ENCODE assay signal across 30 cellular contexts in genomic region chr4:8676676-8677075, GRCh38.
"Had no signal": no experiment of that assay in that cellular context is flagged by ENCODE, and none has a peak within 500 bp of the region (broad histone marks: within the 10 kb centered on the region; RNA-seq: fewer than 3 reads in every experiment).

No MANE protein-coding gene starts in this region.

- ATAC-seq: activated CD4-positive, CD25-positive, alpha-beta regulatory T cell treated with anti-CD3 and anti-CD28 coated beads, Interleukin-2, amount 50 U/mL, for 24 hours; activated CD8-positive, alpha-beta T cell treated with anti-CD3 and anti-CD28 coated beads for 36 hours; activated T-cell treated with anti-CD3 and anti-CD28 coated beads, Interleukin-2, amount 50 U/mL, for 4 hours; activated T-helper 17 cell treated with anti-CD3 and anti-CD28 coated beads, Interleukin-2, amount 50 U/mL, for 72 hours; effector memory CD8-positive, alpha-beta T cell; foreskin keratinocyte; gastroesophageal sphincter; T-helper 17 cell had no signal

- H3K4me1 ChIP-seq: esophagus muscularis mucosa, foreskin keratinocyte, gastroesophageal sphincter had no signal

- H3K4me3 ChIP-seq: esophagus muscularis mucosa, gastroesophageal sphincter had no signal

- DNase-seq: activated B cell treated with CpG ODN at 0.5 μM for 24 hours; activated CD4-positive, alpha-beta T cell treated with anti-CD3 and anti-CD28 coated beads for 48 hours; activated CD4-positive, alpha-beta T cell treated with anti-CD3 and anti-CD28 coated beads, Interleukin-2, amount 50 U/mL, for 1 hour; activated CD4-positive, alpha-beta T cell treated with anti-CD3 and anti-CD28 coated beads, Interleukin-2, amount 50 U/mL, for 48 hours; activated CD8-positive, alpha-beta memory T cell treated with anti-CD3 and anti-CD28 coated beads for 24 hours; activated CD8-positive, alpha-beta T cell treated with anti-CD3 and anti-CD28 coated beads for 36 hours; activated effector memory CD4-positive, alpha-beta T cell treated with Interleukin-2 at 50 U/mL for 16 hours; activated gamma-delta T cell treated with Interleukin-2 at 50 U/mL for 16 hours; activated naive CD4-positive, alpha-beta T cell treated with anti-CD3 and anti-CD28 coated beads, Interleukin-2, amount 50 U/mL, for 16 hours; activated naive CD4-positive, alpha-beta T cell treated with Interleukin-2 at 50 U/mL for 16 hours; activated T-cell treated with anti-CD3 and anti-CD28 coated beads, Interleukin-2, amount 50 U/mL, for 4 hours; amniotic stem cell; anterior cingulate cortex; brain microvascular endothelial cell; cortex of kidney; dermis blood vessel endothelial cell; effector CD4-positive, alpha-beta T cell; effector memory CD8-positive, alpha-beta T cell; erythroblast; foreskin keratinocyte; T-helper 1 cell; T-helper 17 cell; T1000; WERI-Rb-1 had no signal

- H3K27me3 ChIP-seq: brain microvascular endothelial cell, foreskin keratinocyte had no signal

- FAIRE-seq: astrocyte, bronchial epithelial cell had no signal

- H3K36me3 ChIP-seq: brain microvascular endothelial cell, esophagus muscularis mucosa, gastroesophageal sphincter, WERI-Rb-1 had no signal

- H3K9me3 ChIP-seq: esophagus muscularis mucosa, gastroesophageal sphincter had no signal

- H3K27ac ChIP-seq: brain microvascular endothelial cell, esophagus muscularis mucosa, foreskin keratinocyte, gastroesophageal sphincter, WERI-Rb-1 had no signal
